Comparison of ENCODE assay signal across 6 cellular contexts in genomic region chr1:202517146-202517545, GRCh38.
A peak's percentile ranks its signal among the peaks of the same experiment; 100 is the strongest.
DNase-seq lines count a peak whose midpoint lies in the region; ATAC-seq and TF ChIP-seq lines count a peak whose summit lies in the region.
"Not testable (repeated sequence)": the region's sequence is repeated elsewhere in the genome, so short reads cannot be mapped to it uniquely, and the experiment has no call there.

No MANE protein-coding gene starts in this region.

- H3K36me3 Mint-ChIP-seq in mesothelial cell of epicardium, result not testable (repeated sequence)

- H3K36me3 ChIP-seq in thoracic aorta, result not testable (repeated sequence)

- H3K4me1 Mint-ChIP-seq in mesothelial cell of epicardium, result peaks cover 29% of the 10 kb centered on the region

- peaks cover 23 to 57% of the 10 kb centered on the region in 2 donors for H3K4me1 ChIP-seq in thoracic aorta (ENCODE audit: control insufficient read depth in 1 of 2, low read depth in 2 of 2)

- not testable (repeated sequence) for H3K27me3 ChIP-seq in thoracic aorta (replicated peaks; ENCODE audit: insufficient read depth)

- H3K27ac Mint-ChIP-seq in mesothelial cell of epicardium, result peak overlapping the region; percentile 83

- not testable (repeated sequence) for H3K9me3 ChIP-seq in thoracic aorta

- H3K4me3 ChIP-seq in thoracic aorta, result not testable (repeated sequence)

- TF ChIP-seq CTCF in VCaP (conservative IDR thresholded peaks at IDR 0.05); mesothelial cell of epicardium (IDR thresholded peaks at IDR 0.05; ENCODE audit: unreplicated experiment); thoracic aorta (IDR thresholded peaks at IDR 0.05): not testable (repeated sequence)

- not testable (repeated sequence) for H3K9me3 Mint-ChIP-seq in mesothelial cell of epicardium

- ATAC-seq in SK-N-SH treated with all-trans-retinoic acid at 6 μM for 48 hours, result 0 out of 3 replicates have a peak, but pooled peaks have one; percentile 13
- not testable (repeated sequence) for ATAC-seq in thoracic aorta (ENCODE audit: insufficient number of reproducible peaks, low FRiP score, low read depth)

- not testable (repeated sequence) for H3K4me3 Mint-ChIP-seq in mesothelial cell of epicardium

- not testable (repeated sequence) for H3K27me3 Mint-ChIP-seq in mesothelial cell of epicardium (ENCODE audit: low read depth)

- peak; percentile 22 for DNase-seq in CD1c-positive myeloid dendritic cell (ENCODE audit: extremely low spot score)
- DNase-seq in MV-4-11 (lab: John Stamatoyannopoulos, UW), result peak; percentile 20
- DNase-seq in mesothelial cell of epicardium (ENCODE audit: low spot score in 2 of 2, unreplicated experiment in 2 of 2); thoracic aorta (ENCODE audit: low spot score): not testable (repeated sequence)

- H3K27ac ChIP-seq in VCaP (peak overlapping the region; percentile 35), thoracic aorta (peak overlapping the region; percentile 75 to 78)
